ENCODE assay signal across 26 cellular contexts in genomic region chr13:36706755-36707154, GRCh38. TPM values are rescaled to one million over a fixed set of nuclear protein-coding genes. Genes with fewer than 3 reads are reported as not detected.
A peak's percentile ranks its signal among the peaks of the same experiment; 100 is the strongest.
DNase-seq lines count a peak whose midpoint lies in the region; ATAC-seq and TF ChIP-seq lines count a peak whose summit lies in the region.
"Had no signal": no experiment of that assay in that cellular context is flagged by ENCODE, and none has a peak within 500 bp of the region (broad histone marks: within the 10 kb centered on the region; RNA-seq: fewer than 3 reads in every experiment).

No MANE protein-coding gene starts in this region.

- WGBS in tibial nerve, 2 donors, result 50 to 71% methylated on average over 1 of the region's 1 CpG

- no peaks in the 10 kb centered on the region for H3K9me3 ChIP-seq in tibial nerve
- H3K9me3 ChIP-seq: ascending aorta, vagina had no signal

- in situ Hi-C loops in Caki2 (cut with HindIII; ENCODE audit: low pct_unique_long_range_greater_than_20kb, low sequenced_read_pairs), result no loop called here

- no peak overlapping the region for H3K27ac Mint-ChIP-seq in type B pancreatic cell
- H3K27ac Mint-ChIP-seq: CD4-positive, alpha-beta memory T cell had no signal

- peaks cover 6% of the 10 kb centered on the region for H3K9me3 Mint-ChIP-seq in type B pancreatic cell
- H3K9me3 Mint-ChIP-seq: activated T-cell treated with anti-CD3 and anti-CD28 coated beads, Interleukin-2, amount 50 U/mL, for 4 hours; CD4-positive, alpha-beta memory T cell had no signal

- H3K4me1 Mint-ChIP-seq in type B pancreatic cell (ENCODE audit: unreplicated experiment), result peaks cover 22% of the 10 kb centered on the region
- H3K4me1 Mint-ChIP-seq: CD4-positive, alpha-beta memory T cell had no signal

- no peaks in the 10 kb centered on the region for H3K4me1 ChIP-seq in tibial nerve
- H3K4me1 ChIP-seq: ascending aorta, vagina had no signal

- TF ChIP-seq CTCF in fibroblast of mammary gland (conservative IDR thresholded peaks at IDR 0.05; ENCODE audit: control insufficient read depth, insufficient read depth, low read depth, low read length) (no peak), retinal pigment epithelial cell (conservative IDR thresholded peaks at IDR 0.05; ENCODE audit: low read depth, low read length) (no peak), type B pancreatic cell (conservative IDR thresholded peaks at IDR 0.05) (no peak), tibial nerve (IDR thresholded peaks at IDR 0.05) (no peak)

- peaks cover 8% of the 10 kb centered on the region for H3K27me3 Mint-ChIP-seq in type B pancreatic cell

- DNase-seq in Caki2 (ENCODE audit: low read depth) (peak; percentile 41), fibroblast of mammary gland (ENCODE audit: low read depth) (peak; percentile 68), retinal pigment epithelial cell (ENCODE audit: low read depth) (peak; percentile 34), NCI-H1930 (lab: John Stamatoyannopoulos, UW) (no peak), type B pancreatic cell (ENCODE audit: extremely low spot score, unreplicated experiment) (no peak), tibial nerve (ENCODE audit: low spot score in 2 of 2) (no peak)
- DNase-seq: ACHN; activated CD8-positive, alpha-beta memory T cell treated with anti-CD3 and anti-CD28 coated beads for 24 hours; activated naive CD4-positive, alpha-beta T cell treated with Interleukin-2 at 50 U/mL for 16 hours; activated T-cell treated with anti-CD3 and anti-CD28 coated beads, Interleukin-2, amount 50 U/mL, for 4 hours; CD4-positive, alpha-beta memory T cell; GOT3; KG1; mammary epithelial cell; NCI-H1694; NK-92 treated with Interleukin-12 subunit alpha and Interleukin-12 subunit beta, amount 100 ng/mL, for 24 hours; nucleus accumbens; substantia nigra; T1000 had no signal

- no peak overlapping the region for H3K27ac ChIP-seq in tibial nerve
- H3K27ac ChIP-seq: ascending aorta, hepatocyte, vagina had no signal

- H3K4me3 Mint-ChIP-seq in type B pancreatic cell, result no peak overlapping the region
- H3K4me3 Mint-ChIP-seq: activated T-cell treated with anti-CD3 and anti-CD28 coated beads, Interleukin-2, amount 50 U/mL, for 4 hours; CD4-positive, alpha-beta memory T cell had no signal

- no peaks in the 10 kb centered on the region for H3K36me3 ChIP-seq in tibial nerve
- H3K36me3 ChIP-seq: ascending aorta, vagina had no signal

- H3K36me3 Mint-ChIP-seq in type B pancreatic cell, result no peaks in the 10 kb centered on the region
- H3K36me3 Mint-ChIP-seq: CD4-positive, alpha-beta memory T cell had no signal

- no peaks in the 10 kb centered on the region for H3K27me3 ChIP-seq in tibial nerve
- H3K27me3 ChIP-seq: ascending aorta, hepatocyte, vagina had no signal

- H3K4me3 ChIP-seq in fibroblast of mammary gland (ENCODE audit: control insufficient read depth, low read depth, low read length) (no peak overlapping the region), retinal pigment epithelial cell (ENCODE audit: low read length) (no peak overlapping the region), tibial nerve (no peak overlapping the region)
- H3K4me3 ChIP-seq: ascending aorta, hepatocyte, vagina had no signal

- no peak for TF ChIP-seq EP300 in tibial nerve (IDR thresholded peaks at IDR 0.05)

- no peak for TF ChIP-seq POLR2A in tibial nerve (IDR thresholded peaks at IDR 0.05)

- ATAC-seq in SK-N-SH treated with all-trans-retinoic acid at 6 μM for 48 hours, result peak; percentile 77
- ATAC-seq in GM21737 (IDR thresholded peaks at IDR 0.05; ENCODE audit: unreplicated experiment), result no peak
- ATAC-seq: activated CD4-positive, CD25-positive, alpha-beta regulatory T cell treated with anti-CD3 and anti-CD28 coated beads, Interleukin-2, amount 50 U/mL, for 24 hours; activated T-cell treated with anti-CD3 and anti-CD28 coated beads, Interleukin-2, amount 50 U/mL, for 4 hours had no signal

TF ChIP-seq in SK-N-SH treated with all-trans-retinoic acid at 6 μM for 48 hours, 23 proteins besides CTCF, POLR2A, EP300 and RAD21:
- TF ChIP-seq ISL1 (CRISPR knock-in tag; IDR thresholded peaks at IDR 0.05), result peak; percentile 26; the same call in 1 of the 2 replicates
- no peak for TF ChIP-seq POU6F1 (CRISPR knock-in tag; IDR thresholded peaks at IDR 0.05; ENCODE audit: borderline replicate concordance, low read depth)

RNA-seq across cellular contexts. Expression of gene SERTM1, which starts 32.9 kb away (rescaled TPM):
- total RNA-seq in Caki2 (2014; rRNA removed; shearing (Covaris generic); ENCODE audit: low replicate concordance), result not detected in 2 replicates
- total RNA-seq in type B pancreatic cell (ENCODE audit: low replicate concordance), result 0.62 and 6.5 TPM in 2 replicates
- 1 to 10 TPM in 1 of 4 donors, under 1 TPM in 1, not detected in 2; 0.21 to 1.2 TPM for total RNA-seq in tibial nerve
- total RNA-seq: activated T-cell treated with anti-CD3 and anti-CD28 coated beads, Interleukin-2, amount 50 U/mL, for 4 hours; ascending aorta; CD4-positive, alpha-beta memory T cell; fibroblast of lung; hepatocyte; mammary epithelial cell had no signal

Comparison
In these comparisons a context has a peak if more than half of its experiments do, and no peak if none do; other contexts are left out.
1. DNase-seq: peak in Caki2 (single experiment), fibroblast of mammary gland (single experiment) and retinal pigment epithelial cell (single experiment); none in NCI-H1930 (0 of 2), type B pancreatic cell (single experiment) and tibial nerve (0 of 2).